In genomic region chr6:51249798-51250197, GRCh38 we compare ENCODE assay signal across 9 cellular contexts.
"Had no signal": no experiment of that assay in that cellular context is flagged by ENCODE, and none has a peak within 500 bp of the region (broad histone marks: within the 10 kb centered on the region; RNA-seq: fewer than 3 reads in every experiment).

No MANE protein-coding gene starts in this region.

- H3K9ac ChIP-seq: GM23248 had no signal

- H3K9me3 ChIP-seq: HAP-1 had no signal

- H3K4me2 ChIP-seq: GM23338 had no signal

- H3K4me1 ChIP-seq: HAP-1 had no signal

- H2AFZ ChIP-seq: GM23248, GM23338 had no signal

- H3K36me3 ChIP-seq: HAP-1 had no signal

- H3K4me3 ChIP-seq: GM23248, GM23338, HAP-1 had no signal

- DNase-seq: GM23248, GOT3, H7, H9, HCEC 1CT, HFFc6 had no signal

- ATAC-seq: GM23338, HCT116 had no signal

- H3K27ac ChIP-seq: GM23248 had no signal
